In the genomic region with DNA sequence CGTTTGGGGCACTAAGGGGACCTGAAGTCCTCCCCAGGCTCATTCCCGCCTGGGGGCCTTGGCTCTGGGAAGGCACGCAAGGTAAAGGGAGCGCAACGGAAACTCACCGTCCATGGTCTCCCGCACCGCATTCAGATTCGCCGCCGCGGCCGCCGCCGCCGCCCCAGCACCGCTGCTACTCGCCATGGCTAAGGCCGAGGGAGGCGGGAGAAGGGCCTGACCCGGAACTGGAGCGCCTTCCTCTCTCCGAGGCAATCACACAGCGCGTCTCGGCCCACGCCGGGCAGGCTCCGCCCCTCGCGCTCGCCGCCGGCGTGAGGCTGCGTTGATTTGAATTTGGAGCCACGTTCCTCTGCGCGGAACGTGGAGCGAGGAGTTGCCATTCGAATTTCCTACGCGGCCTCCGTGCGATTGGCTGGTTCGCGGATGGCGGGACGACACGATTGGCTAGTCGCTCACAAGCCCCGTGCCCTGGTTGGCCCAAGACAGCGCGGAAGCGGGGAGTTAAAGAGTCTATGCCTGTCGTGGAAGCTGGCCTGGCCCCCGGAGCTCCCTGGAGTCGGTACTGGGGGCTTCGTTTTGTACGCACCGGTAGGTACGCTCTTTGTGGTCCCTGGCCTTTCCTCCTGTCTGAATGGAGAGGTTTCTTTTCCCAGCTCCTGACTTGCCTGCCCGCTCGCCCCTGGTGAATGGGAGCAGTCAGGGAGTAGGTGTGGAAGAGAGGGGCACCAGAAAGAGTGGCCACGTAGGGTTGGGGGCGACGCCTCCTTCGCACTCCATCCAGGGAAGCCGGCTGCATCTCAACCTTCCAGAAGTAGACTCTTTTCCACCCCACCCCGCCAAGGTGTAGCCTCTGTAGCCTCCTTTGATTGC, we compare ENCODE assay signal across 8 cellular contexts. TPM values are rescaled to one million over a fixed set of nuclear protein-coding genes. Genes with fewer than 3 reads are reported as not detected.
A peak's percentile ranks its signal among the peaks of the same experiment; 100 is the strongest.
DNase-seq lines count a peak whose midpoint lies in the region; ATAC-seq and TF ChIP-seq lines count a peak whose summit lies in the region.

TSS of gene BORA (plus strand) at position 507 of the 873 bp plus-strand sequence. CDS start 1,018 bp downstream, outside the sequence.
TSS of gene MZT1 (minus strand) at position 213 of the 873 bp plus-strand sequence. CDS start at position 186, 27 bp downstream.

- H3K4me3 ChIP-seq in heart left ventricle (peak within 1 kb of the TSS; percentile 70 to 97 (median 88)), upper lobe of left lung (peak within 1 kb of the TSS; percentile 61 to 98 (median 80))

- H3K4me1 ChIP-seq in heart left ventricle = peaks cover 0 to 28% (median 14%) of the 10 kb centered on the region in 12 donors
- H3K4me1 ChIP-seq in upper lobe of left lung = peaks cover 11 to 28% (median 20%) of the 10 kb centered on the region in 4 donors

- H3K36me3 ChIP-seq in heart left ventricle (peaks cover 0 to 7% (median 0%) of the 10 kb centered on the region in 9 donors), upper lobe of left lung (peaks cover 0 to 3% (median 0%) of the 10 kb centered on the region in 4 donors)

- intact Hi-C loops in T-helper 1 cell treated with Interleukin-12 subunit alpha and Interleukin-12 subunit beta and Interleukin-4 antibody, amounts not matched to agents 30 ng/mL and 1 ng/mL, for 36 hours (cut with micrococcal nuclease) = loop anchor here (1.0 to 10.0 kb wide), 9 partner anchors 54 to 1560 kb away; partner anchors contain the start of genes DIS3 and KLF12
- intact Hi-C loops in heart left ventricle (cut with DNase I) = loop anchor here in 4 of 10 donors (5.0 kb wide), 1 partner anchor 55 kb away; the partner anchor contains the start of genes DIS3 (in 4 of the 4) and PIBF1 (in 4 of the 4)

- DNase-seq in NCI-H1694 (lab: John Stamatoyannopoulos, UW) (peak; percentile 92), amniotic epithelial cell (ENCODE audit: low read depth) (peak; percentile 98), heart left ventricle (peak; percentile 94 to 97 (median 96)), pons (ENCODE audit: low spot score) (peak; percentile 96), upper lobe of left lung (peak; percentile 95 to 99)

- H3K27me3 ChIP-seq in heart left ventricle (no peaks in the 10 kb centered on the region), upper lobe of left lung (no peaks in the 10 kb centered on the region)

- peak within 1 kb of the TSS in 10 of 12 donors; percentile 10 to 76 (median 57) for H3K27ac ChIP-seq in heart left ventricle
- peak within 1 kb of the TSS; percentile 59 to 80 (median 73) for H3K27ac ChIP-seq in upper lobe of left lung

- no peaks in the 10 kb centered on the region for H3K9me3 ChIP-seq in heart left ventricle
- no peaks in the 10 kb centered on the region for H3K9me3 ChIP-seq in upper lobe of left lung

- TF ChIP-seq EP300 in upper lobe of left lung (IDR thresholded peaks at IDR 0.05) = no peak

- 0 to 1% (median 0%) methylated on average over 32 to 71 of the region's 71 CpGs for WGBS in heart left ventricle, 4 donors
- WGBS in upper lobe of left lung, 2 donors = 0 to 1% methylated on average over 8 to 61 of the region's 71 CpGs

- ATAC-seq in GM18498 (IDR thresholded peaks at IDR 0.05; ENCODE audit: unreplicated experiment) (peak; percentile 96), HG02885 (IDR thresholded peaks at IDR 0.05; ENCODE audit: poor library complexity, unreplicated experiment) (peak; percentile 93), heart left ventricle (peak; percentile 98 to 99 (median 99)), upper lobe of left lung (ENCODE audit: low FRiP score in 2 of 2) (peak; percentile 99)

- TF ChIP-seq POLR2A in heart left ventricle (IDR thresholded peaks at IDR 0.05) (peak in 1 of 2 donors; percentile 48), upper lobe of left lung (IDR thresholded peaks at IDR 0.05) (peak in 2 of 4 donors; percentile 24 to 64)

- TF ChIP-seq CTCF in heart left ventricle (IDR thresholded peaks at IDR 0.05) = no peak
- no peak for TF ChIP-seq CTCF in upper lobe of left lung (IDR thresholded peaks at IDR 0.05)

RNA-seq across cellular contexts. Expression of gene BORA, which starts in this region (rescaled TPM):
- total RNA-seq in T-helper 1 cell treated with Interleukin-12 subunit alpha and Interleukin-12 subunit beta and Interleukin-4 antibody, amounts not matched to agents 30 ng/mL and 1 ng/mL, for 36 hours = 20.2 and 22.8 TPM in 2 replicates
- total RNA-seq in heart left ventricle (1 to 10 TPM in 3 of 9 donors, under 1 TPM in 6; 0.35 to 4.0 (median 0.72) TPM), upper lobe of left lung (1 to 10 TPM; 2.1 to 5.5 (median 2.7) TPM)
- 1 to 10 TPM in 1 of 2 donors, under 1 TPM in 1; 0.19 to 1.8 TPM for polyA plus RNA-seq in heart left ventricle

RNA-seq across cellular contexts. Expression of gene MZT1, which starts in this region (rescaled TPM):
- 17.3 and 17.8 TPM in 2 replicates for total RNA-seq in T-helper 1 cell treated with Interleukin-12 subunit alpha and Interleukin-12 subunit beta and Interleukin-4 antibody, amounts not matched to agents 30 ng/mL and 1 ng/mL, for 36 hours
- total RNA-seq in heart left ventricle (1 to 10 TPM; 4.4 to 8.6 (median 6.9) TPM), upper lobe of left lung (1 to 10 TPM in 5 of 6 donors, not detected in 1; 2.2 to 9.4 (median 7.6) TPM)
- polyA plus RNA-seq in heart left ventricle = 10 to 100 TPM in 1 of 2 donors, 1 to 10 TPM in 1; 5.3 to 11.3 TPM

Comparison
In these comparisons a context has a peak if more than half of its experiments do, and no peak if none do; other contexts are left out.
1. Peak in every context shown above with its lines: DNase-seq, ATAC-seq, H3K4me3 ChIP-seq and H3K27ac ChIP-seq.